In genomic region chr16:51041546-51041945, GRCh38 we compare ENCODE assay signal across 8 cellular contexts.
"Had no signal": no experiment of that assay in that cellular context is flagged by ENCODE, and none has a peak within 500 bp of the region (broad histone marks: within the 10 kb centered on the region; RNA-seq: fewer than 3 reads in every experiment).

No MANE protein-coding gene starts in this region.

- FAIRE-seq: G401.6, GM12878, GM12891, GM12892, GM18507, GM19239 had no signal

- H3K4me3 ChIP-seq: GM12878 had no signal

- DNase-seq: GDM1, GF-D8 had no signal

- ATAC-seq: GM12878 had no signal
